ENCODE assay signal across 9 cellular contexts in genomic region chr9:78601957-78602565, GRCh38.
A peak's percentile ranks its signal among the peaks of the same experiment; 100 is the strongest.
DNase-seq lines count a peak whose midpoint lies in the region; ATAC-seq and TF ChIP-seq lines count a peak whose summit lies in the region.
"Had no signal": no experiment of that assay in that cellular context is flagged by ENCODE, and none has a peak within 500 bp of the region (broad histone marks: within the 10 kb centered on the region; RNA-seq: fewer than 3 reads in every experiment).

No MANE protein-coding gene starts in this region.

- peaks cover 3% of the 10 kb centered on the region for H3K27me3 Mint-ChIP-seq in activated naive CD4-positive, alpha-beta T cell treated with anti-CD3 and anti-CD28 coated beads for 36 hours (ENCODE audit: low read depth)
- H3K27me3 Mint-ChIP-seq in H9 (ENCODE audit: low read depth), result no peaks in the 10 kb centered on the region

- H3K18ac ChIP-seq in H9 (ENCODE audit: insufficient read length, low read depth, low read length), result no peak overlapping the region

- H4K8ac ChIP-seq in H9 (replicated peaks; ENCODE audit: insufficient read length, low read depth, low read length), result no peak overlapping the region

- H3K4me3 ChIP-seq in WERI-Rb-1 (ENCODE audit: low read depth, low read length) (no peak overlapping the region), hepatocyte (no peak overlapping the region)

- no peak overlapping the region for H3T11ph ChIP-seq in H9 (ENCODE audit: low read length)

- peak; percentile 45 for DNase-seq in activated naive CD4-positive, alpha-beta T cell treated with anti-CD3 and anti-CD28 coated beads for 36 hours
- DNase-seq in activated naive CD4-positive, alpha-beta T cell treated with anti-CD3 and anti-CD28 coated beads, Interleukin-2, amount 50 U/mL, for 16 hours, result no peak
- DNase-seq in H9 (no peak), NCI-H146 treated with DMSO at 0.1 percent for 48 hours (lab: John Stamatoyannopoulos, UW; ENCODE audit: unreplicated experiment) (peak; percentile 78), WERI-Rb-1 (peak; percentile 45), hepatocyte (ENCODE audit: low spot score) (peak; percentile 58), superior temporal gyrus (ENCODE audit: extremely low spot score) (peak; percentile 78)

- ATAC-seq in GM21576 (IDR thresholded peaks at IDR 0.05; ENCODE audit: unreplicated experiment), result no peak

- H3K79me1 ChIP-seq in H9 (ENCODE audit: insufficient read depth, low read depth, low read length, poor library complexity, severe bottlenecking), result no peaks in the 10 kb centered on the region

- no peaks in the 10 kb centered on the region for H4K20me1 ChIP-seq in H9 (ENCODE audit: control insufficient read depth, insufficient read depth, insufficient read length)
- H4K20me1 ChIP-seq in hepatocyte (ENCODE audit: insufficient read depth, poor library complexity, severe bottlenecking), result no peaks in the 10 kb centered on the region

- H3K4me1 ChIP-seq in H9 (ENCODE audit: insufficient read depth, low read length) (no peaks in the 10 kb centered on the region), hepatocyte (ENCODE audit: insufficient read depth) (peaks cover 15% of the 10 kb centered on the region)

- H3K9me3 ChIP-seq in H9 (ENCODE audit: control insufficient read depth, low read depth, low read length) (no peaks in the 10 kb centered on the region), WERI-Rb-1 (ENCODE audit: severe bottlenecking) (no peaks in the 10 kb centered on the region), hepatocyte (ENCODE audit: low read depth) (no peaks in the 10 kb centered on the region)

- H3K4ac ChIP-seq in H9 (ENCODE audit: low read depth, low read length), result no peak overlapping the region

- no peak overlapping the region for H2BK5ac ChIP-seq in H9 (ENCODE audit: insufficient read length, low read length)

- no peaks in the 10 kb centered on the region for H3K36me3 Mint-ChIP-seq in activated naive CD4-positive, alpha-beta T cell treated with anti-CD3 and anti-CD28 coated beads for 36 hours (ENCODE audit: low read depth)
- no peaks in the 10 kb centered on the region; a peak in 1 of 7 replicates for H3K36me3 Mint-ChIP-seq in H9 (ENCODE audit: insufficient read depth in 1 of 3, low read depth in 3 of 3)
- H3K36me3 Mint-ChIP-seq: activated naive CD8-positive, alpha-beta T cell had no signal

- no peak overlapping the region for H2BK12ac ChIP-seq in H9 (ENCODE audit: insufficient read length, low read depth, low read length)

- H3K9me3 Mint-ChIP-seq in activated naive CD4-positive, alpha-beta T cell treated with anti-CD3 and anti-CD28 coated beads for 36 hours, result no peaks in the 10 kb centered on the region
- H3K9me3 Mint-ChIP-seq in H9, result no peaks in the 10 kb centered on the region

- TF ChIP-seq CTCF in H9 (conservative IDR thresholded peaks at IDR 0.05), result peak; percentile 87
- TF ChIP-seq CTCF in WERI-Rb-1 (IDR thresholded peaks at IDR 0.05; ENCODE audit: low read depth, low read length), result peak; percentile 77
- peak; percentile 84 for TF ChIP-seq CTCF in hepatocyte (IDR thresholded peaks at IDR 0.05; ENCODE audit: poor library complexity)

- H3K79me2 ChIP-seq in H9 (ENCODE audit: insufficient read depth, low read length) (no peaks in the 10 kb centered on the region), hepatocyte (no peaks in the 10 kb centered on the region)

- WGBS in H9 (ENCODE audit: extremely low coverage, insufficient read length, low lambda C conversion rate), result no CpG with 5 or more reads among the region's 7 CpGs
- WGBS in hepatocyte (ENCODE audit: low lambda C conversion rate, missing lambda C conversion rate), result 26% methylated on average over 7 of the region's 7 CpGs

- no peak overlapping the region for H3K4me3 Mint-ChIP-seq in activated naive CD4-positive, alpha-beta T cell treated with anti-CD3 and anti-CD28 coated beads for 36 hours
- no peak overlapping the region for H3K4me3 Mint-ChIP-seq in H9
- H3K4me3 Mint-ChIP-seq: activated naive CD8-positive, alpha-beta T cell had no signal

- no peaks in the 10 kb centered on the region for H3K9me2 ChIP-seq in hepatocyte (replicated peaks; ENCODE audit: insufficient read depth)

- H3K4me1 Mint-ChIP-seq in activated naive CD4-positive, alpha-beta T cell treated with anti-CD3 and anti-CD28 coated beads for 36 hours (ENCODE audit: low read depth), result no peaks in the 10 kb centered on the region
- H3K4me1 Mint-ChIP-seq in H9, result peaks cover 22 to 31% of the 10 kb centered on the region in 2 experiments

- no peak overlapping the region for H3K56ac ChIP-seq in H9 (ENCODE audit: insufficient read length, low read depth, low read length)

- H2BK20ac ChIP-seq in H9 (ENCODE audit: low read depth, low read length, poor library complexity, severe bottlenecking), result no peak overlapping the region

- H3K27me3 ChIP-seq in H9 (ENCODE audit: insufficient read depth, low read length) (no peaks in the 10 kb centered on the region), WERI-Rb-1 (ENCODE audit: insufficient read depth, low read depth, severe bottlenecking) (no peaks in the 10 kb centered on the region), hepatocyte (no peaks in the 10 kb centered on the region)

- no peak overlapping the region for H2BK15ac ChIP-seq in H9 (ENCODE audit: low read depth, low read length)

- no peak overlapping the region for H3K9ac ChIP-seq in H9 (ENCODE audit: extremely low read depth, insufficient read length, low read length)

- H3K36me3 ChIP-seq in WERI-Rb-1, result no peaks in the 10 kb centered on the region
- H3K36me3 ChIP-seq in hepatocyte (replicated peaks; ENCODE audit: insufficient read depth, low read depth), result no peaks in the 10 kb centered on the region

- H3K14ac ChIP-seq in H9 (ENCODE audit: insufficient read depth, low read length), result no peak overlapping the region

- no peak overlapping the region for H4K5ac ChIP-seq in H9 (ENCODE audit: insufficient read length, low read depth, low read length)

- intact Hi-C loops in activated naive CD4-positive, alpha-beta T cell treated with anti-CD3 and anti-CD28 coated beads for 36 hours (cut with micrococcal nuclease), result loop anchor here (1.0 kb wide), 1 partner anchor 163 kb away; no protein-coding TSS in a partner anchor

- H3K4me2 ChIP-seq in H9 (ENCODE audit: insufficient read depth, insufficient read length, low read length) (no peak overlapping the region), hepatocyte (no peak overlapping the region)

- no peak overlapping the region for H3K27ac Mint-ChIP-seq in activated naive CD4-positive, alpha-beta T cell treated with anti-CD3 and anti-CD28 coated beads for 36 hours
- no peak overlapping the region for H3K27ac Mint-ChIP-seq in H9
- H3K27ac Mint-ChIP-seq: activated naive CD8-positive, alpha-beta T cell had no signal

- H2AFZ ChIP-seq in H9 (ENCODE audit: low read length), result no peak overlapping the region
- H2AFZ ChIP-seq in hepatocyte, result no peak overlapping the region

- no peak overlapping the region for H4K91ac ChIP-seq in H9 (ENCODE audit: insufficient read length, low read depth, low read length)

- no peak overlapping the region for H3K23ac ChIP-seq in H9 (ENCODE audit: insufficient read length, low read depth, low read length)

- H3K23me2 ChIP-seq in H9 (ENCODE audit: insufficient read length, low read depth, low read length, poor library complexity, severe bottlenecking), result no peaks in the 10 kb centered on the region

- CTCF ChIA-PET in activated naive CD4-positive, alpha-beta T cell treated with anti-CD3 and anti-CD28 coated beads for 36 hours (lab: Charles Lee), result interaction anchor here (0.7 to 1.2 kb wide), 3 partner anchors 12 to 82 kb away, joined by 3 to 5 read pairs (median 3); no protein-coding TSS in a partner anchor

- H2AK5ac ChIP-seq in H9 (ENCODE audit: insufficient read length, low read length), result no peak overlapping the region

- H3K27ac ChIP-seq in H9 (ENCODE audit: insufficient read length, low read depth, low read length) (no peak overlapping the region), WERI-Rb-1 (no peak overlapping the region), hepatocyte (no peak overlapping the region)

- H2BK120ac ChIP-seq in H9 (ENCODE audit: low read depth, low read length, poor library complexity, severe bottlenecking), result no peak overlapping the region

Comparison
In these comparisons a context has a peak if more than half of its experiments do, and no peak if none do; other contexts are left out.
1. DNase-seq: peak in activated naive CD4-positive, alpha-beta T cell treated with anti-CD3 and anti-CD28 coated beads for 36 hours (single experiment), NCI-H146 treated with DMSO at 0.1 percent for 48 hours (single experiment), WERI-Rb-1 (single experiment), hepatocyte (single experiment) and superior temporal gyrus (single experiment); none in activated naive CD4-positive, alpha-beta T cell treated with anti-CD3 and anti-CD28 coated beads, Interleukin-2, amount 50 U/mL, for 16 hours (single experiment) and H9 (single experiment).
2. Peak in every context shown above with its lines, with median percentiles within 50 percentile points of each other: CTCF ChIP-seq.